Comparison of ENCODE assay signal across 8 cellular contexts in genomic region chr2:174752403-174753037, GRCh38. TPM values are rescaled to one million over a fixed set of nuclear protein-coding genes. Genes with fewer than 3 reads are reported as not detected.
DNase-seq lines count a peak whose midpoint lies in the region; ATAC-seq and TF ChIP-seq lines count a peak whose summit lies in the region.

No MANE protein-coding gene starts in this region.

- peak; percentile 29 for DNase-seq in stimulated activated CD4-positive, alpha-beta T cell treated with anti-CD3 and anti-CD28 coated beads, Interleukin-4, amount 100 ng/mL, for 24 hours
- no peak for DNase-seq in stimulated activated CD4-positive, alpha-beta T cell treated with anti-CD3 and anti-CD28 coated beads, Interleukin-4, amount 100 ng/mL, for 4 hours
- peak; percentile 26 to 38 for DNase-seq in activated CD4-positive, alpha-beta T cell treated with anti-CD3 and anti-CD28 coated beads, Interleukin-2, amount 50 U/mL, for 48 hours
- peak in 1 of 2 donors; percentile 62 for DNase-seq in stimulated activated naive CD8-positive, alpha-beta T cell treated with anti-CD3 and anti-CD28 coated beads, Interleukin-15, amount 100 ng/mL, for 72 hours
- DNase-seq in COR-L47 (lab: John Stamatoyannopoulos, UW) (no peak), type B pancreatic cell (ENCODE audit: extremely low spot score, unreplicated experiment) (no peak), A172 (ENCODE audit: low spot score) (no peak)

- no peak for TF ChIP-seq CTCF in type B pancreatic cell (conservative IDR thresholded peaks at IDR 0.05)

- H3K27me3 Mint-ChIP-seq in stimulated activated naive CD8-positive, alpha-beta T cell treated with anti-CD3 and anti-CD28 coated beads, Interleukin-15, amount 100 ng/mL, for 72 hours: no peaks in the 10 kb centered on the region
- no peaks in the 10 kb centered on the region for H3K27me3 Mint-ChIP-seq in type B pancreatic cell

- H3K4me3 Mint-ChIP-seq in stimulated activated naive CD8-positive, alpha-beta T cell treated with anti-CD3 and anti-CD28 coated beads, Interleukin-15, amount 100 ng/mL, for 72 hours: peak overlapping the region in 1 of 2 donors; percentile 72
- H3K4me3 Mint-ChIP-seq in type B pancreatic cell: no peak overlapping the region

- H3K9me3 Mint-ChIP-seq in stimulated activated naive CD8-positive, alpha-beta T cell treated with anti-CD3 and anti-CD28 coated beads, Interleukin-15, amount 100 ng/mL, for 72 hours: no peaks in the 10 kb centered on the region
- H3K9me3 Mint-ChIP-seq in type B pancreatic cell: no peaks in the 10 kb centered on the region

- peak overlapping the region in 1 of 2 donors; percentile 96 for H3K27ac Mint-ChIP-seq in stimulated activated naive CD8-positive, alpha-beta T cell treated with anti-CD3 and anti-CD28 coated beads, Interleukin-15, amount 100 ng/mL, for 72 hours
- no peak overlapping the region for H3K27ac Mint-ChIP-seq in type B pancreatic cell

- H3K36me3 Mint-ChIP-seq in type B pancreatic cell: no peaks in the 10 kb centered on the region

- peaks cover 47% of the 10 kb centered on the region for H3K4me1 Mint-ChIP-seq in stimulated activated naive CD8-positive, alpha-beta T cell treated with anti-CD3 and anti-CD28 coated beads, Interleukin-15, amount 100 ng/mL, for 72 hours
- peaks cover 4% of the 10 kb centered on the region for H3K4me1 Mint-ChIP-seq in type B pancreatic cell (ENCODE audit: unreplicated experiment)

- peak; percentile 76 for ATAC-seq in HG02973 (IDR thresholded peaks at IDR 0.05; ENCODE audit: unreplicated experiment)
- ATAC-seq in stimulated activated naive CD8-positive, alpha-beta T cell treated with anti-CD3 and anti-CD28 coated beads, Interleukin-15, amount 100 ng/mL, for 72 hours: peak; percentile 84

RNA-seq across cellular contexts. Expression of gene CHRNA1, which starts 11.8 kb away (rescaled TPM):
- total RNA-seq in type B pancreatic cell (ENCODE audit: low replicate concordance): 0.19 and 1.1 TPM in 2 replicates
- not detected in 2 replicates for total RNA-seq in A172 (2014; rRNA removed; shearing (Covaris generic))

Comparison
In these comparisons a context has a peak if more than half of its experiments do, and no peak if none do; other contexts are left out.
1. DNase-seq: peak in stimulated activated CD4-positive, alpha-beta T cell treated with anti-CD3 and anti-CD28 coated beads, Interleukin-4, amount 100 ng/mL, for 24 hours (single experiment) and activated CD4-positive, alpha-beta T cell treated with anti-CD3 and anti-CD28 coated beads, Interleukin-2, amount 50 U/mL, for 48 hours (2 of 2); none in stimulated activated CD4-positive, alpha-beta T cell treated with anti-CD3 and anti-CD28 coated beads, Interleukin-4, amount 100 ng/mL, for 4 hours (0 of 2), COR-L47 (single experiment), type B pancreatic cell (single experiment) and A172 (single experiment).